Comparison of ENCODE assay signal across 17 cellular contexts in genomic region chr3:87229113-87229512, GRCh38. TPM values are rescaled to one million over a fixed set of nuclear protein-coding genes. Genes with fewer than 3 reads are reported as not detected.
DNase-seq lines count a peak whose midpoint lies in the region; ATAC-seq and TF ChIP-seq lines count a peak whose summit lies in the region.
"Had no signal": no experiment of that assay in that cellular context is flagged by ENCODE, and none has a peak within 500 bp of the region (broad histone marks: within the 10 kb centered on the region; RNA-seq: fewer than 3 reads in every experiment).

No MANE protein-coding gene starts in this region.

- no TSS peak for BruUV-seq in PC-9 (replicated peaks; lab: Mats Ljungman, UMichigan)

- H3K4me1 ChIP-seq in PC-9 (replicated peaks; ENCODE audit: insufficient read depth) (peaks cover 25% of the 10 kb centered on the region), fibroblast of lung (ENCODE audit: control insufficient read depth, extremely low read depth, insufficient read depth, low read length) (no peaks in the 10 kb centered on the region), psoas muscle (peaks cover 39% of the 10 kb centered on the region)

- H3K9me3 ChIP-seq in PC-9 (ENCODE audit: insufficient read depth, low read depth) (no peaks in the 10 kb centered on the region), fibroblast of lung (ENCODE audit: control insufficient read depth, insufficient read depth, low read depth, low read length) (no peaks in the 10 kb centered on the region), psoas muscle (no peaks in the 10 kb centered on the region)
- H3K9me3 ChIP-seq: vagina had no signal

- H2AFZ ChIP-seq in PC-9 (no peak overlapping the region), fibroblast of lung (ENCODE audit: low read length) (no peak overlapping the region)

- H3K27me3 ChIP-seq in PC-9 (ENCODE audit: insufficient read depth, low read depth) = no peaks in the 10 kb centered on the region
- H3K27me3 ChIP-seq in fibroblast of lung (ENCODE audit: control insufficient read depth, insufficient read depth, low read length) = no peaks in the 10 kb centered on the region
- no peaks in the 10 kb centered on the region for H3K27me3 ChIP-seq in psoas muscle (ENCODE audit: insufficient read depth in 3 of 3, low read length in 2 of 3)
- H3K27me3 ChIP-seq: vagina had no signal

- DNase-seq in activated T-cell treated with anti-CD3 and anti-CD28 coated beads, Interleukin-2, amount 50 U/mL, for 24 hours = no peak
- DNase-seq in activated T-cell treated with anti-CD3 and anti-CD28 coated beads for 4 hours (no peak), PC-9 (no peak), fibroblast of lung (ENCODE audit: low read depth in 2 of 2) (no peak), psoas muscle (no peak), SW 1271 (lab: John Stamatoyannopoulos, UW) (no peak), SK-N-DZ (ENCODE audit: low spot score) (no peak)
- no peak for DNase-seq in T-helper 2 cell treated with Interferon-gamma antibody and Interleukin-4, amounts not matched to agents 5 μg/mL and 100 μg/mL, for 36 hours (ENCODE audit: low spot score)
- DNase-seq: activated CD4-positive, alpha-beta T cell treated with anti-CD3 and anti-CD28 coated beads, Interleukin-2, amount 50 U/mL, for 1 hour; activated naive CD4-positive, alpha-beta T cell treated with Interleukin-2 at 50 U/mL for 16 hours; NCI-H2029 treated with DMSO at 0.1 percent for 48 hours; NK-92 treated with Interleukin-12 subunit alpha and Interleukin-12 subunit beta, amount 100 ng/mL, for 24 hours; nucleus accumbens; stimulated activated CD8-positive, alpha-beta memory T cell treated with anti-CD3 and anti-CD28 coated beads, Interleukin-4, amount 100 ng/mL, for 48 hours had no signal

- H3K79me2 ChIP-seq in PC-9 (ENCODE audit: low read depth) (peaks cover 78% of the 10 kb centered on the region), fibroblast of lung (ENCODE audit: control insufficient read depth, insufficient read depth, low read length) (peaks cover 32% of the 10 kb centered on the region)

- POLR2A ChIA-PET in PC-9 (lab: Charles Lee; ENCODE audit: unreplicated experiment) = no interaction called here

- H3K4me2 ChIP-seq in PC-9 = peak overlapping the region; percentile 81
- H3K4me2 ChIP-seq in fibroblast of lung (ENCODE audit: extremely low read depth, insufficient read depth, low read length) = peak overlapping the region; percentile 88

- H3K9me2 ChIP-seq in PC-9 (ENCODE audit: insufficient read depth) = no peaks in the 10 kb centered on the region

- intact Hi-C loops in PC-9 (cut with micrococcal nuclease; ENCODE audit: unreplicated experiment) = loop anchor here (5.0 kb wide), 2 partner anchors 62 to 142 kb away; no protein-coding TSS in a partner anchor
- intact Hi-C loops in psoas muscle (cut with DNase I) = no loop called here

- H3K27ac ChIP-seq in PC-9 = no peak overlapping the region
- H3K27ac ChIP-seq in fibroblast of lung (ENCODE audit: insufficient read depth, low read length) = no peak overlapping the region
- no peak overlapping the region for H3K27ac ChIP-seq in psoas muscle
- H3K27ac ChIP-seq: vagina had no signal

- H4K20me1 ChIP-seq in PC-9 (ENCODE audit: insufficient read depth) (peaks cover 34% of the 10 kb centered on the region), fibroblast of lung (ENCODE audit: control insufficient read depth, extremely low read depth, insufficient read depth, low read length) (no peaks in the 10 kb centered on the region)

- no peak for ATAC-seq in psoas muscle

- WGBS in psoas muscle, 3 donors = 65 to 91% (median 72%) methylated on average over 1 of the region's 1 CpG

- H3K4me1 Mint-ChIP-seq in activated T-cell treated with anti-CD3 and anti-CD28 coated beads, Interleukin-2, amount 50 U/mL, for 24 hours (ENCODE audit: low read depth) = peaks cover 53% of the 10 kb centered on the region
- peaks cover 17% of the 10 kb centered on the region for H3K4me1 Mint-ChIP-seq in T-helper 2 cell treated with Interferon-gamma antibody and Interleukin-4, amounts not matched to agents 5 μg/mL and 100 μg/mL, for 36 hours (ENCODE audit: low read depth)

- TF ChIP-seq CTCF in PC-9 (conservative IDR thresholded peaks at IDR 0.05) (no peak), fibroblast of lung (conservative IDR thresholded peaks at IDR 0.05 in 1 of 2, IDR thresholded peaks at IDR 0.05 in 1 of 2; ENCODE audit: low read depth in 1 of 2, low read length in 2 of 2) (no peak), psoas muscle (IDR thresholded peaks at IDR 0.05) (no peak)

- H3K36me3 ChIP-seq in PC-9 (ENCODE audit: low read depth) = peaks cover 40% of the 10 kb centered on the region
- H3K36me3 ChIP-seq in fibroblast of lung (ENCODE audit: control insufficient read depth, insufficient read depth, low read length) = no peaks in the 10 kb centered on the region
- H3K36me3 ChIP-seq in psoas muscle (ENCODE audit: insufficient read depth in 1 of 2, low read depth in 1 of 2) = no peaks in the 10 kb centered on the region
- H3K36me3 ChIP-seq: vagina had no signal

- peaks cover 17% of the 10 kb centered on the region for H3K36me3 Mint-ChIP-seq in activated T-cell treated with anti-CD3 and anti-CD28 coated beads, Interleukin-2, amount 50 U/mL, for 24 hours (ENCODE audit: low read depth)
- peaks cover 3% of the 10 kb centered on the region for H3K36me3 Mint-ChIP-seq in T-helper 2 cell treated with Interferon-gamma antibody and Interleukin-4, amounts not matched to agents 5 μg/mL and 100 μg/mL, for 36 hours (ENCODE audit: low read depth)

- peak overlapping the region; percentile 99 for H3K4me3 Mint-ChIP-seq in activated T-cell treated with anti-CD3 and anti-CD28 coated beads, Interleukin-2, amount 50 U/mL, for 24 hours
- no peak overlapping the region for H3K4me3 Mint-ChIP-seq in T-helper 2 cell treated with Interferon-gamma antibody and Interleukin-4, amounts not matched to agents 5 μg/mL and 100 μg/mL, for 36 hours

- H3K4me3 ChIP-seq in PC-9 (peak overlapping the region; percentile 84), fibroblast of lung (replicated peaks in 1 of 4; ENCODE audit: control extremely low read depth in 1 of 4, insufficient read depth in 1 of 4, low read depth in 3 of 4, low read length in 4 of 4) (peak overlapping the region in 1 of 4 experiments; percentile 87), psoas muscle (peak overlapping the region; percentile 81)

- no peak overlapping the region for H3K27ac Mint-ChIP-seq in activated T-cell treated with anti-CD3 and anti-CD28 coated beads, Interleukin-2, amount 50 U/mL, for 24 hours
- H3K27ac Mint-ChIP-seq in T-helper 2 cell treated with Interferon-gamma antibody and Interleukin-4, amounts not matched to agents 5 μg/mL and 100 μg/mL, for 36 hours = no peak overlapping the region

- H3K9me3 Mint-ChIP-seq in activated T-cell treated with anti-CD3 and anti-CD28 coated beads, Interleukin-2, amount 50 U/mL, for 24 hours = no peaks in the 10 kb centered on the region
- H3K9me3 Mint-ChIP-seq in T-helper 2 cell treated with Interferon-gamma antibody and Interleukin-4, amounts not matched to agents 5 μg/mL and 100 μg/mL, for 36 hours = no peaks in the 10 kb centered on the region

- no peaks in the 10 kb centered on the region for H3F3A ChIP-seq in PC-9 (ENCODE audit: insufficient read depth, low read depth)

- H3K27me3 Mint-ChIP-seq in activated T-cell treated with anti-CD3 and anti-CD28 coated beads, Interleukin-2, amount 50 U/mL, for 24 hours = peaks cover 10% of the 10 kb centered on the region
- H3K27me3 Mint-ChIP-seq in T-helper 2 cell treated with Interferon-gamma antibody and Interleukin-4, amounts not matched to agents 5 μg/mL and 100 μg/mL, for 36 hours (ENCODE audit: low read depth) = peaks cover 19% of the 10 kb centered on the region

- H3K9ac ChIP-seq in fibroblast of lung (ENCODE audit: insufficient read depth, low read length) = no peak overlapping the region

- CTCF ChIA-PET in PC-9 (lab: Charles Lee) = no interaction called here

RNA-seq across cellular contexts. Expression of gene CHMP2B, which starts 2.0 kb away (rescaled TPM):
- 38.1 and 54.6 TPM in 2 replicates for total RNA-seq in PC-9 (2021)
- total RNA-seq in fibroblast of lung = 20.6 and 21.6 TPM in 2 replicates
- 29.7 and 46.2 TPM in 2 replicates for polyA plus RNA-seq in fibroblast of lung
- 21.0 and 29.5 TPM in 2 replicates for polyA plus RNA-seq in fibroblast of lung (2012)
- 0.19 and 0.67 TPM in 2 replicates for polyA minus RNA-seq in fibroblast of lung (ENCODE audit: low replicate concordance)
- 10 to 100 TPM; 21.0 to 37.5 (median 29.2) TPM for total RNA-seq in psoas muscle
- 10 to 100 TPM; 21.4 to 37.5 (median 22.2) TPM for polyA plus RNA-seq in psoas muscle
- polyA plus RNA-seq in SK-N-DZ (2014; cell fraction: cytosol; rRNA removed) = 16.2 and 17.4 TPM in 2 replicates
- polyA plus RNA-seq in SK-N-DZ (2014; cell fraction: nucleus; rRNA removed) = 11.6 and 16.5 TPM in 2 replicates

RNA-seq across cellular contexts. Expression of gene POU1F1, which starts 47.3 kb away (rescaled TPM):
- total RNA-seq in PC-9 (2021) = not detected in 2 replicates
- not detected in 2 replicates for total RNA-seq in fibroblast of lung
- polyA plus RNA-seq in fibroblast of lung = not detected in 2 replicates
- not detected in 2 replicates for polyA plus RNA-seq in fibroblast of lung (2012)
- not detected in 2 replicates for polyA minus RNA-seq in fibroblast of lung (ENCODE audit: low replicate concordance)
- total RNA-seq in psoas muscle = not detected
- polyA plus RNA-seq in psoas muscle = under 1 TPM in 1 of 3 donors, not detected in 2; 0.01 TPM
- not detected in 2 replicates for polyA plus RNA-seq in SK-N-DZ (2014; cell fraction: cytosol; rRNA removed)
- not detected in 2 replicates for polyA plus RNA-seq in SK-N-DZ (2014; cell fraction: nucleus; rRNA removed)
- total RNA-seq: LHCN-M2, vagina had no signal
- polyA plus RNA-seq: AG04450 had no signal
